ENCODE assay signal across 1 cellular context in the genomic region with DNA sequence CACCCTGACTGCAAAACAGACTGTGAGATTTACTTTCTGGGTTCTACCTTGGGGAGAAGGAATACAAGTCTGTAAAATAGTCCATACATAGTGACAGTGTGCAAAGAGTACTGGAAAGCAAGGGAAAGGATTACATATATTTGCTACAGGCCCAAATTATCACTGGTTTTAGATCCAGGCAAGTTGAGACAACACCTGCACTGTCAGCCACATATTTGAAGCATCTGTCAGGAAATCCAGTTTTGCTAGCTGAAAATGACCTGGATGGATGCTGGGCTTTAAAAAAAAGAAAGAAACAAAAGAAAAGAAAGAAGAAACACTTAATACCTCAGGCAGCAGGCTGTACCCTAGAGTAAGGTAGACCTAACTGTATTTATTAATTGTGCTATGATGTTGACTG.
TF ChIP-seq lines count a peak whose summit lies in the region.

No MANE protein-coding gene starts in this region.

TF ChIP-seq in GM23338, 12 proteins besides CTCF, POLR2A, EP300 and RAD21:
- no peak for TF ChIP-seq JUNB (IDR thresholded peaks at IDR 0.05; ENCODE audit: unreplicated experiment)
